In the genomic region with DNA sequence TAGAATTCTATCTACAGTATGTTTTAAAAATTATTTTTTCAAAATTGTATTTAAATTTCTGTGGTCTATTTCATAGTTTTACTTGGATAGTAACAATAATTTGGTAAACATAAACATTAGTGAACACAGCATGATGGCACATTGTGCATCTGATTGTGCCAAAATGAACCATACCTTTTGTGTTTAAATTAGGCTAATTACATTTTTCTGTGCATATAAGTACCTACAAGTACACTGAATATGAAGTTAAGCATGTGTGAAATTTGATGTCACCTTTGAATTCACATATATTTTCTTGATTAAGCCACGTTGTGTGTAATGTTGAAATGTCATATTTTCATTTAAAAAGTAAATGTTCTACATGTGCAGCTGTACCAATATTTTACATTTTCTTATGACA, we compare ENCODE assay signal across 14 cellular contexts. TPM values are rescaled to one million over a fixed set of nuclear protein-coding genes. Genes with fewer than 3 reads are reported as not detected.
DNase-seq lines count a peak whose midpoint lies in the region; ATAC-seq, FAIRE-seq and TF ChIP-seq lines count a peak whose summit lies in the region.
"Had no signal": no experiment of that assay in that cellular context is flagged by ENCODE, and none has a peak within 500 bp of the region (broad histone marks: within the 10 kb centered on the region; RNA-seq: fewer than 3 reads in every experiment).

No MANE protein-coding gene starts in this region.

- no peak overlapping the region for H2BK12ac ChIP-seq in mesenchymal stem cell (ENCODE audit: low read length in 2 of 2)

- no peak overlapping the region for H3K23ac ChIP-seq in mesenchymal stem cell (ENCODE audit: low read length in 2 of 2)

- no peak overlapping the region for H4K8ac ChIP-seq in mesenchymal stem cell (ENCODE audit: low read length)

- no peak overlapping the region for H2BK120ac ChIP-seq in mesenchymal stem cell (ENCODE audit: low read depth, low read length)

- H2AFZ ChIP-seq in mesenchymal stem cell (ENCODE audit: low read depth, low read length), result no peak overlapping the region
- H2AFZ ChIP-seq: PC-9 had no signal

- H3K36me3 Mint-ChIP-seq in WTC11 (no peaks in the 10 kb centered on the region), Calu3 (ENCODE audit: insufficient read depth, unreplicated experiment) (no peaks in the 10 kb centered on the region)

- DNase-seq in cardiac muscle cell (ENCODE audit: low read depth in 1 of 2, low spot score in 1 of 2) (no peak), left ventricle myocardium superior (no peak), WTC11 (ENCODE audit: low spot score) (no peak), mesenchymal stem cell (no peak), hepatic stellate cell (ENCODE audit: low spot score) (no peak), Calu3 (no peak), RCC 7860 (ENCODE audit: low spot score) (no peak)
- DNase-seq: AML-193, DMS153, NCI-H1417 treated with DMSO at 0.1 percent for 48 hours, NCI-H1930, PC-9 had no signal

- H3K14ac ChIP-seq in mesenchymal stem cell (ENCODE audit: low read length in 2 of 2), result no peak overlapping the region

- intact Hi-C loops in left ventricle myocardium superior (cut with micrococcal nuclease), result no loop called here
- intact Hi-C loops in Calu3 (cut with micrococcal nuclease; ENCODE audit: unreplicated experiment), result no loop called here

- TF ChIP-seq CTCF in cardiac muscle cell (IDR thresholded peaks at IDR 0.05; ENCODE audit: low read depth, low read length), result no peak
- no peak for TF ChIP-seq CTCF in WTC11 (IDR thresholded peaks at IDR 0.05)
- no peak for TF ChIP-seq CTCF in Calu3 (IDR thresholded peaks at IDR 0.05; ENCODE audit: unreplicated experiment)

- H3K36me3 ChIP-seq in cardiac muscle cell, result no peaks in the 10 kb centered on the region
- peaks cover 0 to 6% of the 10 kb centered on the region in 2 experiments for H3K36me3 ChIP-seq in mesenchymal stem cell (ENCODE audit: control insufficient read depth in 1 of 2, insufficient read depth in 2 of 2, low read depth in 1 of 2, low read length in 2 of 2)
- H3K36me3 ChIP-seq: SJSA1 had no signal

- no peak overlapping the region for H3K18ac ChIP-seq in mesenchymal stem cell (ENCODE audit: low read depth in 1 of 2, low read length in 2 of 2)

- H3K27ac Mint-ChIP-seq in WTC11 (peak overlapping the region; percentile 68), Calu3 (ENCODE audit: unreplicated experiment) (no peak overlapping the region)

- no peak overlapping the region for H2BK15ac ChIP-seq in mesenchymal stem cell (ENCODE audit: low read depth, poor library complexity, severe bottlenecking)

- no peaks in the 10 kb centered on the region for H3K9me3 ChIP-seq in cardiac muscle cell (ENCODE audit: low read depth)
- H3K9me3 ChIP-seq in mesenchymal stem cell (ENCODE audit: control insufficient read depth, low read length), result no peaks in the 10 kb centered on the region
- H3K9me3 ChIP-seq: SJSA1 had no signal

- peak overlapping the region; percentile 80 for H3K27ac ChIP-seq in cardiac muscle cell
- H3K27ac ChIP-seq in mesenchymal stem cell (ENCODE audit: low read length, poor library complexity, severe bottlenecking), result no peak overlapping the region
- H3K27ac ChIP-seq: PC-9, SJSA1 had no signal

- no CpG with 5 or more reads among the region's 1 CpG for WGBS in mesenchymal stem cell

- POLR2A ChIA-PET in WTC11 (lab: Charles Lee), result no interaction called here

- no peak overlapping the region for H3K4ac ChIP-seq in mesenchymal stem cell (ENCODE audit: low read depth in 1 of 2, low read length in 2 of 2)

- H4K91ac ChIP-seq in mesenchymal stem cell (ENCODE audit: low read length), result no peak overlapping the region

- no peak overlapping the region for H2AK5ac ChIP-seq in mesenchymal stem cell (ENCODE audit: low read length, severe bottlenecking)

- no peak overlapping the region for H3K4me3 Mint-ChIP-seq in WTC11
- H3K4me3 Mint-ChIP-seq in Calu3 (ENCODE audit: low read depth, unreplicated experiment), result no peak overlapping the region

- ATAC-seq in left ventricle myocardium superior (no peak), WTC11 (no peak)

- H3K9me3 Mint-ChIP-seq in WTC11 (no peaks in the 10 kb centered on the region), Calu3 (ENCODE audit: low read depth, unreplicated experiment) (no peaks in the 10 kb centered on the region)
- H3K9me3 Mint-ChIP-seq: CD14-positive monocyte had no signal

- H3K4me1 ChIP-seq in cardiac muscle cell (ENCODE audit: low read depth) (peaks cover 88% of the 10 kb centered on the region), mesenchymal stem cell (ENCODE audit: control insufficient read depth, insufficient read depth, low read depth, low read length) (no peaks in the 10 kb centered on the region)

- no peak overlapping the region for H2BK5ac ChIP-seq in mesenchymal stem cell (ENCODE audit: low read depth, low read length, poor library complexity, severe bottlenecking)

- H3K4me2 ChIP-seq in mesenchymal stem cell (ENCODE audit: low read length, poor library complexity, severe bottlenecking), result no peak overlapping the region
- H3K4me2 ChIP-seq: PC-9 had no signal

- CTCF ChIA-PET in WTC11 (lab: Charles Lee) (no interaction called here), Calu3 (lab: Charles Lee) (no interaction called here)

- no peaks in the 10 kb centered on the region for H3K27me3 ChIP-seq in cardiac muscle cell
- H3K27me3 ChIP-seq in mesenchymal stem cell (ENCODE audit: control insufficient read depth in 1 of 2, insufficient read depth in 1 of 2, low read length in 2 of 2), result no peaks in the 10 kb centered on the region
- H3K27me3 ChIP-seq: SJSA1 had no signal

- H3K4me3 ChIP-seq in cardiac muscle cell (no peak overlapping the region), mesenchymal stem cell (ENCODE audit: insufficient read depth in 1 of 2, low read depth in 1 of 2, low read length in 2 of 2) (no peak overlapping the region)
- H3K4me3 ChIP-seq: PC-9, SJSA1 had no signal

- peaks cover 18% of the 10 kb centered on the region for H3K79me1 ChIP-seq in mesenchymal stem cell (replicated peaks; ENCODE audit: low read length, poor library complexity, severe bottlenecking)

- H3K27me3 Mint-ChIP-seq in WTC11 (ENCODE audit: low read depth), result no peaks in the 10 kb centered on the region
- no peaks in the 10 kb centered on the region for H3K27me3 Mint-ChIP-seq in Calu3 (ENCODE audit: unreplicated experiment)

- no TSS peak for BruUV-seq in Calu3 (replicated peaks; lab: Mats Ljungman, UMichigan)

- peaks cover 86% of the 10 kb centered on the region for H3K4me1 Mint-ChIP-seq in WTC11
- H3K4me1 Mint-ChIP-seq in Calu3 (ENCODE audit: low read depth, unreplicated experiment), result no peaks in the 10 kb centered on the region

- FAIRE-seq in RCC 7860 (lab: Jason Lieb, UNC), result no peak

- peak overlapping the region; percentile 80 for H3K9ac ChIP-seq in mesenchymal stem cell (ENCODE audit: low read length)

TF ChIP-seq in WTC11, 78 proteins besides CTCF, POLR2A, EP300 and RAD21 (continues in another document):
- TF ChIP-seq, protein P1, sequence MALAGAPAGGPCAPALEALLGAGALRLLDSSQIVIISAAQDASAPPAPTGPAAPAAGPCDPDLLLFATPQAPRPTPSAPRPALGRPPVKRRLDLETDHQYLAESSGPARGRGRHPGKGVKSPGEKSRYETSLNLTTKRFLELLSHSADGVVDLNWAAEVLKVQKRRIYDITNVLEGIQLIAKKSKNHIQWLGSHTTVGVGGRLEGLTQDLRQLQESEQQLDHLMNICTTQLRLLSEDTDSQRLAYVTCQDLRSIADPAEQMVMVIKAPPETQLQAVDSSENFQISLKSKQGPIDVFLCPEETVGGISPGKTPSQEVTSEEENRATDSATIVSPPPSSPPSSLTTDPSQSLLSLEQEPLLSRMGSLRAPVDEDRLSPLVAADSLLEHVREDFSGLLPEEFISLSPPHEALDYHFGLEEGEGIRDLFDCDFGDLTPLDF (CRISPR knock-in tag; IDR thresholded peaks at IDR 0.05), result no peak
- TF ChIP-seq, protein P2, sequence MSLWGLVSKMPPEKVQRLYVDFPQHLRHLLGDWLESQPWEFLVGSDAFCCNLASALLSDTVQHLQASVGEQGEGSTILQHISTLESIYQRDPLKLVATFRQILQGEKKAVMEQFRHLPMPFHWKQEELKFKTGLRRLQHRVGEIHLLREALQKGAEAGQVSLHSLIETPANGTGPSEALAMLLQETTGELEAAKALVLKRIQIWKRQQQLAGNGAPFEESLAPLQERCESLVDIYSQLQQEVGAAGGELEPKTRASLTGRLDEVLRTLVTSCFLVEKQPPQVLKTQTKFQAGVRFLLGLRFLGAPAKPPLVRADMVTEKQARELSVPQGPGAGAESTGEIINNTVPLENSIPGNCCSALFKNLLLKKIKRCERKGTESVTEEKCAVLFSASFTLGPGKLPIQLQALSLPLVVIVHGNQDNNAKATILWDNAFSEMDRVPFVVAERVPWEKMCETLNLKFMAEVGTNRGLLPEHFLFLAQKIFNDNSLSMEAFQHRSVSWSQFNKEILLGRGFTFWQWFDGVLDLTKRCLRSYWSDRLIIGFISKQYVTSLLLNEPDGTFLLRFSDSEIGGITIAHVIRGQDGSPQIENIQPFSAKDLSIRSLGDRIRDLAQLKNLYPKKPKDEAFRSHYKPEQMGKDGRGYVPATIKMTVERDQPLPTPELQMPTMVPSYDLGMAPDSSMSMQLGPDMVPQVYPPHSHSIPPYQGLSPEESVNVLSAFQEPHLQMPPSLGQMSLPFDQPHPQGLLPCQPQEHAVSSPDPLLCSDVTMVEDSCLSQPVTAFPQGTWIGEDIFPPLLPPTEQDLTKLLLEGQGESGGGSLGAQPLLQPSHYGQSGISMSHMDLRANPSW (CRISPR knock-in tag; conservative IDR thresholded peaks at IDR 0.05; ENCODE audit: low read depth), result no peak
- TF ChIP-seq FOXJ3 (CRISPR knock-in tag; IDR thresholded peaks at IDR 0.05; ENCODE audit: borderline replicate concordance) (no peak), NFATC4 (CRISPR knock-in tag; IDR thresholded peaks at IDR 0.05) (no peak)

RNA-seq across cellular contexts. Expression of a gene that starts 13.4 kb away (rescaled TPM):
- total RNA-seq in cardiac muscle cell (134 and 293 TPM in 2 replicates), left ventricle myocardium superior (50.4 TPM), WTC11 (2021) (48.5 to 58.3 TPM (median 53.3 TPM) in 3 replicates), Calu3 (2022) (4.3 and 8.0 TPM in 2 replicates)
- polyA plus RNA-seq in cardiac muscle cell, result 133 and 159 TPM in 2 replicates
- 34.6 TPM for polyA plus RNA-seq in mesenchymal stem cell (2013, experiment 1 of 2)
- polyA plus RNA-seq in mesenchymal stem cell (2013, experiment 2 of 2), result 36.1 TPM

RNA-seq across cellular contexts. Expression of a gene that starts 53.5 kb away (rescaled TPM):
- total RNA-seq in cardiac muscle cell (85.6 and 103 TPM in 2 replicates), left ventricle myocardium superior (146 TPM), WTC11 (2021) (102 to 115 TPM (median 111 TPM) in 3 replicates), Calu3 (2022) (48.7 and 55.5 TPM in 2 replicates)
- 66.7 TPM in 2 replicates for polyA plus RNA-seq in cardiac muscle cell
- 73.7 TPM for polyA plus RNA-seq in mesenchymal stem cell (2013, experiment 1 of 2)
- polyA plus RNA-seq in mesenchymal stem cell (2013, experiment 2 of 2), result 78.3 TPM
